Comparison of ENCODE assay signal across 18 cellular contexts in the genomic region with DNA sequence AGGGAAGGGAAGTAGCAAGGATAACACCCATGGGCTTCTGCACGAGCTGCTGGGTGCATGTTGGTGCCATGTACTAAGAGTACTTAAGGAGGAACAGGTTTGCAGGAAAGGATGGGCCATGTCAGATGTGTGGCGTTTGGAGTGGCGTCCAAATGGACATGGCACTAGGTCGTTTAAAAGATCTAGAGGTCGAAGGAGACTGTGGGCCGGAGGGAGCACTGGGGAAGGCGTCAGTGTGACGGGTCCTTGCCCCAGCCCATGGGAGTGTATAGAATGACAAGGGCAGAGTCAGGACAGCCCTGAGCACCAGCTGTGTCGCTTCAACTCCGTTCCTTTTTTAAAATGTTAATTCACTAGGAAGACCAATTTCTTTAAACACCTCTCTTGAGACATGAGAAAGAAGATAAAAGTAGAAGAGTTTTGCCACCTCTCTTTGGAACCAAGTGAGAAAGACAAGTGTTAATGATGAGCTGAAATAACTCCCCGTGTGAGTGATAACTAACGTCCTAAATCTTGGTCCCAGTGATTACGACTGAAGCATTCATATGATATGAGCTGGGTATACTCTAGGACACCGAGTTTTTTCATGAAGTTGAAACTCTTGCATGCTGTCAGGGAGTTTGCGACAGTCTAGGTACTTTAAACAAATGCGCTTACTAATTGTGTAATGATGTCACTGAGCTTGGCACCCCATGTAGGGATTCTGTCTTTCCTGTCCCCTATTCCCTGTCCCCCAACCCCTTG. TPM values are rescaled to one million over a fixed set of nuclear protein-coding genes. Genes with fewer than 3 reads are reported as not detected.
DNase-seq lines count a peak whose midpoint lies in the region; ATAC-seq, FAIRE-seq and TF ChIP-seq lines count a peak whose summit lies in the region.
"Had no signal": no experiment of that assay in that cellular context is flagged by ENCODE, and none has a peak within 500 bp of the region (broad histone marks: within the 10 kb centered on the region; RNA-seq: fewer than 3 reads in every experiment).

No MANE protein-coding gene starts in this region.

- TSS peak; percentile 4 for BruUV-seq in endothelial cell of umbilical vein (replicated peaks; lab: Mats Ljungman, UMichigan)

- H3K4me2 ChIP-seq in endothelial cell of umbilical vein (ENCODE audit: insufficient read depth, low read length): peak overlapping the region; percentile 62

- no peak for TF ChIP-seq POLR2A in endothelial cell of umbilical vein (IDR thresholded peaks at IDR 0.05; ENCODE audit: low read depth, low read length)

- peaks cover 38% of the 10 kb centered on the region for H3K36me3 Mint-ChIP-seq in T-cell
- peaks cover 26% of the 10 kb centered on the region for H3K36me3 Mint-ChIP-seq in memory B cell

- H3K79me2 ChIP-seq in endothelial cell of umbilical vein (ENCODE audit: control insufficient read depth, insufficient read depth, low read length): no peaks in the 10 kb centered on the region

- POLR2A ChIA-PET in T-cell (lab: Charles Lee) (no interaction called here), endothelial cell of umbilical vein (lab: Charles Lee) (interaction anchor here (1.4 kb wide), 1 partner anchor 24 kb away, joined by 3 read pairs; the partner anchor contains the start of gene LYSMD4)

- FAIRE-seq in endothelial cell of umbilical vein (lab: Jason Lieb, UNC): no peak
- no peak for FAIRE-seq in pancreas (lab: Jason Lieb, UNC)

- CTCF ChIA-PET in T-cell (lab: Charles Lee) (no interaction called here), endothelial cell of umbilical vein (lab: Charles Lee) (interaction anchor here (1.1 to 6.1 kb wide), 4 partner anchors 47 to 437 kb away, joined by 3 to 230 read pairs (median 4); no protein-coding TSS in a partner anchor)

- ATAC-seq in T-cell (replicated peaks in 1 of 4) (no peak), memory B cell (ENCODE audit: low read depth) (no peak), thoracic aorta (ENCODE audit: insufficient number of reproducible peaks, low FRiP score, low read depth) (no peak), pancreas (no peak)
- ATAC-seq: stimulated activated memory B cell treated with anti-CD40 and anti-IgM and Interleukin-4, amounts not matched to agents 10 μg/mL and 1 μg/mL and 100 μg/mL, for 72 hours had no signal

- H3K27me3 ChIP-seq in endothelial cell of umbilical vein (ENCODE audit: control insufficient read depth in 2 of 2, insufficient read depth in 2 of 2, low read length in 2 of 2) (no peaks in the 10 kb centered on the region), thoracic aorta (replicated peaks; ENCODE audit: insufficient read depth) (no peaks in the 10 kb centered on the region), pancreas (no peaks in the 10 kb centered on the region)

- no peak overlapping the region for H3K9ac ChIP-seq in endothelial cell of umbilical vein (replicated peaks; ENCODE audit: extremely low read depth, insufficient read depth, low read length)

- DNase-seq in T-cell: no peak
- no peak for DNase-seq in endothelial cell of umbilical vein (ENCODE audit: low read depth, low spot score)
- DNase-seq in memory B cell (ENCODE audit: low spot score in 2 of 2): no peak
- DNase-seq in thoracic aorta (ENCODE audit: low spot score): no peak
- no peak for DNase-seq in NCI-H82 (lab: John Stamatoyannopoulos, UW)
- no peak for DNase-seq in amygdala (lab: John Stamatoyannopoulos, UW)
- DNase-seq in pancreas: no peak
- DNase-seq: activated CD4-positive, alpha-beta T cell treated with anti-CD3 and anti-CD28 coated beads, Interleukin-2, amount 10 ng/mL, durations not matched to agents 7 days and 5 days; CD8-positive, alpha-beta memory T cell; Karpas-422; NCI-H146; NCI-H510A; stimulated activated CD4-positive, alpha-beta T cell treated with anti-CD3 and anti-CD28 coated beads, Interleukin-4, amount 100 ng/mL, for 24 hours; T-helper 2 cell had no signal

- no peaks in the 10 kb centered on the region for H3K9me1 ChIP-seq in endothelial cell of umbilical vein (replicated peaks; ENCODE audit: control insufficient read depth, extremely low read depth, insufficient read depth, low read length)

- intact Hi-C loops in endothelial cell of umbilical vein (cut with micrococcal nuclease) (no loop called here), pancreas (cut with DNase I) (loop anchor here in 2 of 3 donors (10.0 kb wide), 2 partner anchors 415 to 425 kb away; no protein-coding TSS in a partner anchor)

- H4K20me1 ChIP-seq in endothelial cell of umbilical vein (replicated peaks; ENCODE audit: control insufficient read depth, extremely low read depth, insufficient read depth, low read length): no peaks in the 10 kb centered on the region

- WGBS in pancreas, 2 donors: 84 to 87% methylated on average over 16 of the region's 16 CpGs

- peak overlapping the region; percentile 60 for H3K27ac ChIP-seq in endothelial cell of umbilical vein (ENCODE audit: insufficient read depth, low read depth, low read length)
- peak overlapping the region; percentile 81 to 86 for H3K27ac ChIP-seq in thoracic aorta
- H3K27ac ChIP-seq in pancreas: no peak overlapping the region

- H3K4me3 Mint-ChIP-seq in T-cell (no peak overlapping the region), memory B cell (no peak overlapping the region)
- H3K4me3 Mint-ChIP-seq: activated CD4-positive, alpha-beta T cell treated with anti-CD3 and anti-CD28 coated beads, Interleukin-2, amount 10 ng/mL, durations not matched to agents 7 days and 5 days; CD8-positive, alpha-beta memory T cell; stimulated activated memory B cell treated with anti-CD40 and anti-IgM and Interleukin-4, amounts not matched to agents 10 μg/mL and 1 μg/mL and 100 μg/mL, for 72 hours had no signal

- H3K4me1 Mint-ChIP-seq in T-cell (peaks cover 41 to 51% (median 45%) of the 10 kb centered on the region in 3 donors), memory B cell (peaks cover 11% of the 10 kb centered on the region)

- peaks cover 28% of the 10 kb centered on the region for H3K4me1 ChIP-seq in endothelial cell of umbilical vein (ENCODE audit: control insufficient read depth, extremely low read depth, insufficient read depth, low read length)
- H3K4me1 ChIP-seq in thoracic aorta (ENCODE audit: control insufficient read depth in 1 of 2, low read depth in 2 of 2): peaks cover 24 to 41% of the 10 kb centered on the region in 2 donors
- H3K4me1 ChIP-seq in pancreas: peaks cover 5 to 14% (median 9%) of the 10 kb centered on the region in 3 donors

- H3K9me3 Mint-ChIP-seq in T-cell: no peaks in the 10 kb centered on the region
- no peaks in the 10 kb centered on the region for H3K9me3 Mint-ChIP-seq in memory B cell
- H3K9me3 Mint-ChIP-seq: activated CD4-positive, alpha-beta T cell treated with anti-CD3 and anti-CD28 coated beads, Interleukin-2, amount 10 ng/mL, durations not matched to agents 7 days and 5 days; activated T-helper 2 cell treated with anti-CD3 and anti-CD28 coated beads, Interferon-gamma antibody, Interleukin-2, Interleukin-4, amounts not matched to agents 10 μg/mL and 5 μg/mL and 100 μg/mL, durations not matched to agents 14 hours and 24 hours and 36 hours; CD8-positive, alpha-beta memory T cell; stimulated activated memory B cell treated with anti-CD40 and anti-IgM and Interleukin-4, amounts not matched to agents 10 μg/mL and 1 μg/mL and 100 μg/mL, for 72 hours had no signal

- H3K27me3 Mint-ChIP-seq in T-cell (no peaks in the 10 kb centered on the region), memory B cell (no peaks in the 10 kb centered on the region)
- H3K27me3 Mint-ChIP-seq: activated CD4-positive, alpha-beta T cell treated with anti-CD3 and anti-CD28 coated beads, Interleukin-2, amount 10 ng/mL, durations not matched to agents 7 days and 5 days; CD8-positive, alpha-beta memory T cell; progenitor cell of endocrine pancreas; stimulated activated memory B cell treated with anti-CD40 and anti-IgM and Interleukin-4, amounts not matched to agents 10 μg/mL and 1 μg/mL and 100 μg/mL, for 72 hours had no signal

- no peak overlapping the region for H2AFZ ChIP-seq in endothelial cell of umbilical vein (ENCODE audit: low read depth, low read length)

- peak overlapping the region; percentile 4 to 22 for H3K27ac Mint-ChIP-seq in T-cell
- H3K27ac Mint-ChIP-seq in memory B cell: peak overlapping the region; percentile 82
- H3K27ac Mint-ChIP-seq: activated CD4-positive, alpha-beta T cell treated with anti-CD3 and anti-CD28 coated beads, Interleukin-2, amount 10 ng/mL, durations not matched to agents 7 days and 5 days; activated T-helper 2 cell treated with anti-CD3 and anti-CD28 coated beads, Interferon-gamma antibody, Interleukin-2, Interleukin-4, amounts not matched to agents 10 μg/mL and 5 μg/mL and 100 μg/mL, durations not matched to agents 14 hours and 24 hours and 36 hours had no signal

- TF ChIP-seq CTCF in endothelial cell of umbilical vein (IDR thresholded peaks at IDR 0.05; ENCODE audit: extremely low read depth in 1 of 2, insufficient read depth in 1 of 2, low read depth in 1 of 2, low read length in 2 of 2) (no peak), thoracic aorta (IDR thresholded peaks at IDR 0.05) (no peak), pancreas (IDR thresholded peaks at IDR 0.05) (no peak)

- dilution Hi-C loops in endothelial cell of umbilical vein (cut with MboI; ENCODE audit: extremely low pct_ligation_motif_present, low sequenced_read_pairs): loop anchor here (25.0 kb wide), 1 partner anchor 422 kb away; no protein-coding TSS in a partner anchor

- H3K36me3 ChIP-seq in endothelial cell of umbilical vein (ENCODE audit: control insufficient read depth in 2 of 2, extremely low read depth in 1 of 2, insufficient read depth in 2 of 2, low read length in 2 of 2) (peaks cover 4 to 12% of the 10 kb centered on the region in 2 experiments), thoracic aorta (peaks cover 21% of the 10 kb centered on the region), pancreas (peaks cover 0 to 13% (median 0%) of the 10 kb centered on the region in 3 donors)

- H3K4me3 ChIP-seq in endothelial cell of umbilical vein (replicated peaks in 1 of 3; ENCODE audit: insufficient read depth in 1 of 3, low read depth in 1 of 3, low read length in 3 of 3): no peak overlapping the region
- peak overlapping the region; percentile 59 for H3K4me3 ChIP-seq in thoracic aorta
- H3K4me3 ChIP-seq in pancreas: no peak overlapping the region
- H3K4me3 ChIP-seq: mucosa of descending colon had no signal

- H3K9me3 ChIP-seq in endothelial cell of umbilical vein (replicated peaks; ENCODE audit: control insufficient read depth, insufficient read depth, low read length): no peaks in the 10 kb centered on the region
- H3K9me3 ChIP-seq in thoracic aorta: no peaks in the 10 kb centered on the region
- H3K9me3 ChIP-seq in pancreas: no peaks in the 10 kb centered on the region
- H3K9me3 ChIP-seq: mucosa of descending colon had no signal

RNA-seq across cellular contexts. Expression of gene LYSMD4, which starts 23.8 kb away (rescaled TPM):
- total RNA-seq in T-cell: 10 to 100 TPM; 12.6 to 26.5 (median 17.6) TPM
- 7.0 and 8.4 TPM in 2 replicates for total RNA-seq in endothelial cell of umbilical vein
- 6.9 and 7.1 TPM in 2 replicates for polyA plus RNA-seq in endothelial cell of umbilical vein
- 5.1 and 6.4 TPM in 2 replicates for polyA plus RNA-seq in endothelial cell of umbilical vein (2011; cell fraction: cytosol; rRNA removed)
- 15.1 and 16.9 TPM in 2 replicates for polyA plus RNA-seq in endothelial cell of umbilical vein (2011; cell fraction: nucleus; rRNA removed)
- 4.2 and 7.1 TPM in 2 replicates for polyA plus RNA-seq in endothelial cell of umbilical vein (2012)
- 6.5 and 8.5 TPM in 2 replicates for polyA minus RNA-seq in endothelial cell of umbilical vein
- polyA minus RNA-seq in endothelial cell of umbilical vein (2011; cell fraction: cytosol; rRNA and poly(A)+ RNA removed): 4.9 TPM
- 5.0 and 6.2 TPM in 2 replicates for polyA minus RNA-seq in endothelial cell of umbilical vein (2011; cell fraction: nucleus; rRNA and poly(A)+ RNA removed)
- total RNA-seq in thoracic aorta: 1 to 10 TPM; 6.8 to 9.7 TPM
- total RNA-seq in pancreas: 1 to 10 TPM; 3.4 to 5.9 (median 4.6) TPM
- 10 to 100 TPM in 1 of 2 donors, 1 to 10 TPM in 1; 7.5 to 12.3 TPM for polyA plus RNA-seq in pancreas

Comparison
In these comparisons a context has a peak if more than half of its experiments do, and no peak if none do; other contexts are left out.
1. H3K27ac ChIP-seq: peak in endothelial cell of umbilical vein (single experiment) and thoracic aorta (2 of 2); none in pancreas (0 of 4).